ENCODE assay signal across 11 cellular contexts in genomic region chrX:153643431-153644351, GRCh38. TPM values are rescaled to one million over a fixed set of nuclear protein-coding genes. Genes with fewer than 3 reads are reported as not detected.
DNase-seq lines count a peak whose midpoint lies in the region; ATAC-seq and TF ChIP-seq lines count a peak whose summit lies in the region.
"Had no signal": no experiment of that assay in that cellular context is flagged by ENCODE, and none has a peak within 500 bp of the region (broad histone marks: within the 10 kb centered on the region; RNA-seq: fewer than 3 reads in every experiment).

No MANE protein-coding gene starts in this region.

- H3K36me3 ChIP-seq in Peyer's patch (no peaks in the 10 kb centered on the region), smooth muscle cell (ENCODE audit: low read depth) (no peaks in the 10 kb centered on the region)
- H3K36me3 ChIP-seq: tibial nerve had no signal

- peak overlapping the region; percentile 83 for H3K4me2 ChIP-seq in smooth muscle cell

- no peaks in the 10 kb centered on the region for H3F3A ChIP-seq in smooth muscle cell (ENCODE audit: low read depth)

- H2AFZ ChIP-seq in smooth muscle cell (ENCODE audit: low read depth) = no peak overlapping the region

- H3K4me3 ChIP-seq in Peyer's patch (peak overlapping the region in 1 of 4 donors; percentile 14), smooth muscle cell (peak overlapping the region; percentile 30)

- H3K27me3 ChIP-seq in Peyer's patch (peaks cover 0 to 10% of the 10 kb centered on the region in 2 donors), smooth muscle cell (ENCODE audit: low read depth) (peaks cover 13% of the 10 kb centered on the region)

- TF ChIP-seq CTCF in Peyer's patch (IDR thresholded peaks at IDR 0.05) (peak in 1 of 6 experiments; percentile 2), smooth muscle cell (IDR thresholded peaks at IDR 0.05; ENCODE audit: borderline replicate concordance, insufficient read depth, poor library complexity, severe bottlenecking) (peak; percentile 10)

- no peaks in the 10 kb centered on the region for H3K9me3 ChIP-seq in Peyer's patch
- H3K9me3 ChIP-seq in smooth muscle cell (replicated peaks; ENCODE audit: low read depth) = no peaks in the 10 kb centered on the region
- H3K9me3 ChIP-seq: tibial nerve had no signal

- WGBS in smooth muscle cell (ENCODE audit: low lambda C conversion rate) = 32% methylated on average over 38 of the region's 84 CpGs

- TF ChIP-seq POLR2A in Peyer's patch (IDR thresholded peaks at IDR 0.05) = no peak

- H3K4me1 ChIP-seq in Peyer's patch (peaks cover 0 to 28% (median 4%) of the 10 kb centered on the region in 4 donors), smooth muscle cell (ENCODE audit: low read depth) (peaks cover 3% of the 10 kb centered on the region)

- H3K79me2 ChIP-seq in smooth muscle cell (ENCODE audit: low read depth) = no peaks in the 10 kb centered on the region

- no peaks in the 10 kb centered on the region for H4K20me1 ChIP-seq in smooth muscle cell (ENCODE audit: low read depth)

- ATAC-seq in HG02588 (IDR thresholded peaks at IDR 0.05; ENCODE audit: unreplicated experiment) (no peak), GM18519 (IDR thresholded peaks at IDR 0.05; ENCODE audit: low FRiP score, unreplicated experiment) (no peak)

- H3K27ac ChIP-seq in Peyer's patch (no peak overlapping the region), smooth muscle cell (ENCODE audit: low read depth) (no peak overlapping the region)
- H3K27ac ChIP-seq: HL-60, tibial nerve had no signal

- DNase-seq in NCI-H82 (lab: John Stamatoyannopoulos, UW) (peak; percentile 64), NCI-H82 treated with DMSO at 0.1 percent for 48 hours (lab: John Stamatoyannopoulos, UW; ENCODE audit: unreplicated experiment) (no peak), Peyer's patch (peak in 2 of 3 donors; percentile 40 to 49), germinal center (ENCODE audit: low spot score) (peak; percentile 45), smooth muscle cell (lab: John Stamatoyannopoulos, UW; ENCODE audit: unreplicated experiment) (no peak), NCI-H2107 treated with DMSO at 0.1 percent for 48 hours (lab: John Stamatoyannopoulos, UW; ENCODE audit: unreplicated experiment) (no peak)

- no peak overlapping the region for H3K9ac ChIP-seq in smooth muscle cell (ENCODE audit: low read depth)

RNA-seq across cellular contexts. Expression of gene DUSP9, which starts 3.3 kb away (rescaled TPM):
- total RNA-seq in Peyer's patch = not detected
- 3.0 and 4.7 TPM in 2 replicates for total RNA-seq in smooth muscle cell
- polyA plus RNA-seq in smooth muscle cell = 7.2 and 11.3 TPM in 2 replicates
- total RNA-seq: mononuclear cell, tibial nerve had no signal

RNA-seq across cellular contexts. Expression of gene PNCK, which starts 29.9 kb away (rescaled TPM):
- total RNA-seq in Peyer's patch = 10 to 100 TPM in 1 of 4 donors, 1 to 10 TPM in 2, not detected in 1; 2.0 to 44.8 (median 6.1) TPM
- 4.0 and 6.4 TPM in 2 replicates for total RNA-seq in smooth muscle cell
- 2.8 and 9.2 TPM in 2 replicates for polyA plus RNA-seq in smooth muscle cell

RNA-seq across cellular contexts. Expression of gene SLC6A8, which starts 44.0 kb away (rescaled TPM):
- 100 to 1,000 TPM in 3 of 4 donors, 10 to 100 TPM in 1; 36.3 to 562 (median 146) TPM for total RNA-seq in Peyer's patch
- total RNA-seq in smooth muscle cell = 42.6 and 45.2 TPM in 2 replicates
- 98.1 and 128 TPM in 2 replicates for polyA plus RNA-seq in smooth muscle cell

RNA-seq across cellular contexts. Expression of gene CCNQ, which starts 44.8 kb away (rescaled TPM):
- 10 to 100 TPM; 19.0 to 33.3 (median 20.6) TPM for total RNA-seq in Peyer's patch
- 9.4 and 17.9 TPM in 2 replicates for total RNA-seq in smooth muscle cell
- polyA plus RNA-seq in smooth muscle cell = 23.0 and 27.3 TPM in 2 replicates

Comparison
In these comparisons a context has a peak if more than half of its experiments do, and no peak if none do; other contexts are left out.
1. DNase-seq: peak in NCI-H82 (single experiment), Peyer's patch (2 of 3) and germinal center (single experiment); none in NCI-H82 treated with DMSO at 0.1 percent for 48 hours (single experiment), smooth muscle cell (single experiment) and NCI-H2107 treated with DMSO at 0.1 percent for 48 hours (single experiment).